In genomic region chr15:56734013-56734625, GRCh38 we compare ENCODE assay signal across 8 cellular contexts. TPM values are rescaled to one million over a fixed set of nuclear protein-coding genes. Genes with fewer than 3 reads are reported as not detected.
DNase-seq lines count a peak whose midpoint lies in the region; ATAC-seq and TF ChIP-seq lines count a peak whose summit lies in the region.

No MANE protein-coding gene starts in this region.

- CTCF ChIA-PET in IMR-90 (lab: Yijun Ruan, JAX) = no interaction called here

- ATAC-seq in IMR-90 (ENCODE audit: low read depth) = no peak
- no peak for ATAC-seq in naive thymus-derived CD8-positive, alpha-beta T cell

- H3K9me3 Mint-ChIP-seq in CD14-positive monocyte (peaks cover 0 to 5% (median 0%) of the 10 kb centered on the region in 7 donors), mesothelial cell of epicardium (peaks cover 17% of the 10 kb centered on the region)
- peaks cover 0 to 4% (median 0%) of the 10 kb centered on the region in 9 donors for H3K9me3 Mint-ChIP-seq in naive thymus-derived CD8-positive, alpha-beta T cell

- H3K36me3 ChIP-seq in IMR-90 (ENCODE audit: control insufficient read depth, insufficient read depth, low read length) (peaks cover 2% of the 10 kb centered on the region; the same call in 1 of the 2 replicates), breast epithelium (no peaks in the 10 kb centered on the region)

- peak overlapping the region in 2 of 7 donors; percentile 19 to 54 for H3K27ac Mint-ChIP-seq in CD14-positive monocyte
- peak overlapping the region; percentile 39 to 87 (median 75) for H3K27ac Mint-ChIP-seq in naive thymus-derived CD8-positive, alpha-beta T cell
- no peak overlapping the region for H3K27ac Mint-ChIP-seq in mesothelial cell of epicardium

- peak overlapping the region; percentile 58; the same call in 1 of the 2 replicates for H4K91ac ChIP-seq in IMR-90 (ENCODE audit: insufficient read depth, low read depth, low read length)

- no peak for TF ChIP-seq RAD21 in IMR-90 (IDR thresholded peaks at IDR 0.05; ENCODE audit: low read length)

- TF ChIP-seq POLR2A in IMR-90 (IDR thresholded peaks at IDR 0.05; ENCODE audit: low read depth, low read length) (no peak), breast epithelium (IDR thresholded peaks at IDR 0.05) (no peak)

- in situ Hi-C loops in IMR-90 (cut with MboI; ENCODE audit: low sequenced_read_pairs) = no loop called here

- peaks cover 4% of the 10 kb centered on the region for H3K4me1 ChIP-seq in IMR-90 (ENCODE audit: control insufficient read depth, insufficient read depth, low read length)
- peaks cover 0 to 14% of the 10 kb centered on the region in 2 donors for H3K4me1 ChIP-seq in breast epithelium

- no peak overlapping the region for H3K18ac ChIP-seq in IMR-90 (ENCODE audit: low read depth, low read length)

- H3K4me2 ChIP-seq in IMR-90 (ENCODE audit: low read depth, low read length) = no peak overlapping the region; the same call in 1 of the 2 replicates

- no peak overlapping the region for H3K23ac ChIP-seq in IMR-90 (ENCODE audit: low read depth, low read length)

- H3K9me3 ChIP-seq in IMR-90 (ENCODE audit: control insufficient read depth, insufficient read depth, low read length) = no peaks in the 10 kb centered on the region
- H3K9me3 ChIP-seq in breast epithelium = no peaks in the 10 kb centered on the region

- H2AK9ac ChIP-seq in IMR-90 (replicated peaks; ENCODE audit: low read depth, low read length, poor library complexity) = peak overlapping the region; percentile 3

- peaks cover 18 to 33% of the 10 kb centered on the region in 2 experiments for H3K79me1 ChIP-seq in IMR-90 (ENCODE audit: low read depth in 1 of 2, low read length in 2 of 2)

- 94% methylated on average over 7 of the region's 9 CpGs; no CpG with 5 or more reads in 1 of the 2 experiments for WGBS in IMR-90 (ENCODE audit: extremely low coverage in 2 of 2, insufficient read length in 1 of 2), 2 experiments

- H2AK5ac ChIP-seq in IMR-90 (ENCODE audit: low read depth, low read length) = no peak overlapping the region

- H2BK15ac ChIP-seq in IMR-90 (ENCODE audit: low read depth, low read length) = peak overlapping the region; percentile 15; the same call in 1 of the 3 replicates

- H3K14ac ChIP-seq in IMR-90 (replicated peaks; ENCODE audit: low read depth, low read length) = 0 out of 2 replicates have a peak overlapping the region, but pooled peaks have one; percentile 32

- peaks cover 3% of the 10 kb centered on the region; the same call in 1 of the 2 replicates for H4K20me1 ChIP-seq in IMR-90 (ENCODE audit: insufficient read depth, low read length)

- peak overlapping the region; percentile 97 for H2AFZ ChIP-seq in IMR-90 (replicated peaks; ENCODE audit: low read length, poor library complexity)

- no peak for TF ChIP-seq CTCF in CD14-positive monocyte (IDR thresholded peaks at IDR 0.05)
- TF ChIP-seq CTCF in IMR-90 (conservative IDR thresholded peaks at IDR 0.05; ENCODE audit: low read depth, low read length) = no peak
- TF ChIP-seq CTCF in breast epithelium (IDR thresholded peaks at IDR 0.05) = no peak
- no peak for TF ChIP-seq CTCF in mesothelial cell of epicardium (IDR thresholded peaks at IDR 0.05; ENCODE audit: unreplicated experiment)

- H3K27me3 ChIP-seq in IMR-90 (ENCODE audit: control insufficient read depth, insufficient read depth, low read length) = no peaks in the 10 kb centered on the region
- no peaks in the 10 kb centered on the region for H3K27me3 ChIP-seq in breast epithelium

- dilution Hi-C loops in IMR-90 (cut with HindIII; ENCODE audit: low sequenced_read_pairs, unreplicated experiment) = no loop called here

- peak overlapping the region; percentile 41 to 84; a peak in 3 of 4 replicates for H4K8ac ChIP-seq in IMR-90 (ENCODE audit: low read depth in 2 of 2, low read length in 2 of 2)

- intact Hi-C loops in CD14-positive monocyte (cut with micrococcal nuclease) = no loop called here
- intact Hi-C loops in IMR-90 (cut with micrococcal nuclease) = loop anchor here (5.0 kb wide), 2 partner anchors 183 to 483 kb away; partner anchors contain the start of gene TCF12
- intact Hi-C loops in breast epithelium (cut with DNase I; ENCODE audit: low total_unique reads) = no loop called here

- H3K36me3 Mint-ChIP-seq in CD14-positive monocyte = peaks cover 0 to 4% of the 10 kb centered on the region in 2 donors
- peaks cover 0 to 7% (median 0%) of the 10 kb centered on the region in 3 donors for H3K36me3 Mint-ChIP-seq in naive thymus-derived CD8-positive, alpha-beta T cell
- peaks cover 7% of the 10 kb centered on the region for H3K36me3 Mint-ChIP-seq in mesothelial cell of epicardium

- H2BK20ac ChIP-seq in IMR-90 (ENCODE audit: low read depth, low read length) = peak overlapping the region; percentile 57; the same call in 1 of the 2 replicates

- POLR2A ChIA-PET in IMR-90 (lab: Charles Lee; ENCODE audit: unreplicated experiment) = interaction anchor here (0.6 to 1.3 kb wide), 3 partner anchors 12 to 132 kb away, joined by 3 to 4 read pairs (median 4); no protein-coding TSS in a partner anchor
- POLR2A ChIA-PET in naive thymus-derived CD8-positive, alpha-beta T cell (lab: Charles Lee) = interaction anchor here (1.3 to 1.5 kb wide), 2 partner anchors 11 to 184 kb away, joined by 4 to 8 read pairs; partner anchors contain the start of gene TCF12

- H3K4me1 Mint-ChIP-seq in CD14-positive monocyte = peaks cover 38% of the 10 kb centered on the region
- H3K4me1 Mint-ChIP-seq in naive thymus-derived CD8-positive, alpha-beta T cell = peaks cover 13 to 37% (median 32%) of the 10 kb centered on the region in 4 donors
- H3K4me1 Mint-ChIP-seq in mesothelial cell of epicardium = peaks cover 19% of the 10 kb centered on the region

- peak overlapping the region; percentile 97 for H2BK5ac ChIP-seq in IMR-90 (ENCODE audit: low read depth, low read length, poor library complexity, severe bottlenecking)

- peak overlapping the region; percentile 96; the same call in 1 of the 2 replicates for H3K4ac ChIP-seq in IMR-90 (ENCODE audit: low read depth, low read length)

- H4K5ac ChIP-seq in IMR-90 (ENCODE audit: low read depth, low read length) = peak overlapping the region; percentile 43

- DNase-seq in CD14-positive monocyte (ENCODE audit: low spot score) (no peak), IMR-90 (no peak), breast epithelium (ENCODE audit: low spot score in 2 of 2) (no peak), A172 (ENCODE audit: low spot score) (no peak), AG08395 (ENCODE audit: low spot score) (no peak), KG1 (lab: John Stamatoyannopoulos, UW) (no peak), mesothelial cell of epicardium (ENCODE audit: low spot score in 2 of 2, unreplicated experiment in 2 of 2) (no peak)
- DNase-seq in naive thymus-derived CD8-positive, alpha-beta T cell = peak in 4 of 10 donors; percentile 9 to 30 (median 14)

- no TSS peak for BruUV-seq in IMR-90 (replicated peaks; lab: Mats Ljungman, UMichigan)

- peak overlapping the region; percentile 81; the same call in 1 of the 2 replicates for H2BK120ac ChIP-seq in IMR-90 (ENCODE audit: low read depth, low read length)

- H3K4me3 ChIP-seq in IMR-90 (ENCODE audit: insufficient read depth, low read depth, low read length) = no peak overlapping the region
- peak overlapping the region; percentile 70 to 87 (median 83) for H3K4me3 ChIP-seq in breast epithelium

- H3K9me1 ChIP-seq in IMR-90 (ENCODE audit: insufficient read depth, low read length) = no peaks in the 10 kb centered on the region; the same call in 1 of the 2 replicates

- peak overlapping the region; percentile 47 for H3K4me3 Mint-ChIP-seq in CD14-positive monocyte
- peak overlapping the region; percentile 43 to 97 (median 66) for H3K4me3 Mint-ChIP-seq in naive thymus-derived CD8-positive, alpha-beta T cell
- no peak overlapping the region for H3K4me3 Mint-ChIP-seq in mesothelial cell of epicardium

- H3K56ac ChIP-seq in IMR-90 (ENCODE audit: extremely low read depth, insufficient read depth, low read length) = no peak overlapping the region

- no peak overlapping the region for H3K9ac ChIP-seq in IMR-90 (ENCODE audit: low read depth, low read length)

- H3K27ac ChIP-seq in IMR-90 (ENCODE audit: insufficient read depth, low read length) = no peak overlapping the region
- H3K27ac ChIP-seq in breast epithelium = peak overlapping the region; percentile 97 to 99

- peaks cover 0 to 1% (median 0%) of the 10 kb centered on the region in 3 donors for H3K27me3 Mint-ChIP-seq in CD14-positive monocyte (ENCODE audit: low read depth in 3 of 3)
- H3K27me3 Mint-ChIP-seq in naive thymus-derived CD8-positive, alpha-beta T cell = no peaks in the 10 kb centered on the region
- H3K27me3 Mint-ChIP-seq in mesothelial cell of epicardium (ENCODE audit: low read depth) = no peaks in the 10 kb centered on the region

TF ChIP-seq in IMR-90, 13 proteins besides CTCF, POLR2A, EP300 and RAD21 (continues in another document):
- TF ChIP-seq BHLHE40 (IDR thresholded peaks at IDR 0.05; ENCODE audit: low read depth, low read length) (no peak), RCOR1 (IDR thresholded peaks at IDR 0.05; ENCODE audit: insufficient replicate concordance, low read length) (no peak), MXI1 (IDR thresholded peaks at IDR 0.05; ENCODE audit: borderline replicate concordance, low read depth, low read length) (no peak), FOS (IDR thresholded peaks at IDR 0.05; ENCODE audit: low read depth, low read length) (no peak), RFX5 (IDR thresholded peaks at IDR 0.05; ENCODE audit: low read depth, low read length) (no peak), SMC3 (IDR thresholded peaks at IDR 0.05; ENCODE audit: low read depth, low read length) (no peak), MAFK (IDR thresholded peaks at IDR 0.05; ENCODE audit: low read depth, low read length) (no peak), MAZ (IDR thresholded peaks at IDR 0.05; ENCODE audit: borderline replicate concordance, low read depth, low read length) (no peak), NFE2L2 (IDR thresholded peaks at IDR 0.05; ENCODE audit: low read depth, low read length) (no peak), CEBPB (IDR thresholded peaks at IDR 0.05; ENCODE audit: low read depth, low read length) (no peak)

RNA-seq across cellular contexts. Expression of gene ZNF280D, which starts 0.8 kb away (rescaled TPM):
- polyA plus RNA-seq in CD14-positive monocyte (1 to 10 TPM; 5.1 to 8.0 TPM), IMR-90 (2012; rRNA removed) (7.3 and 8.3 TPM in 2 replicates)
- total RNA-seq in IMR-90 (2012; rRNA removed) (21.0 and 28.6 TPM in 2 replicates), breast epithelium (10 to 100 TPM; 66.1 to 94.8 (median 86.5) TPM), mesothelial cell of epicardium (22.6 to 25.1 TPM (median 23.0 TPM) in 3 replicates)
- 0.76 and 1.2 TPM in 2 replicates for polyA plus RNA-seq in IMR-90 (2012; cell fraction: cytosol; rRNA removed)
- polyA plus RNA-seq in IMR-90 (2012; cell fraction: nucleus; rRNA removed; ENCODE audit: low replicate concordance) = 1.6 and 21.6 TPM in 2 replicates
- total RNA-seq in naive thymus-derived CD8-positive, alpha-beta T cell = 10 to 100 TPM; 46.6 to 51.1 TPM
- polyA plus RNA-seq in naive thymus-derived CD8-positive, alpha-beta T cell = 10 to 100 TPM; 10.6 to 14.4 (median 11.0) TPM
- total RNA-seq in A172 (2014; rRNA removed; shearing (Covaris generic)) = 16.2 and 16.7 TPM in 2 replicates
